Comparison of ENCODE assay signal across 8 cellular contexts in genomic region chr12:56256326-56256960, GRCh38. TPM values are rescaled to one million over a fixed set of nuclear protein-coding genes. Genes with fewer than 3 reads are reported as not detected.
DNase-seq lines count a peak whose midpoint lies in the region; ATAC-seq and TF ChIP-seq lines count a peak whose summit lies in the region.

No MANE protein-coding gene starts in this region.

- no peak overlapping the region for H4K8ac ChIP-seq in neuronal stem cell (ENCODE audit: low read depth, low read length)

- no peak overlapping the region for H2AK5ac ChIP-seq in neuronal stem cell (ENCODE audit: low read depth, low read length)

- no peak overlapping the region for H2BK15ac ChIP-seq in neuronal stem cell (ENCODE audit: low read length)

- 54% methylated on average over 4 of the region's 4 CpGs for WGBS in HUES64
- 47 to 48% methylated on average over 4 of the region's 4 CpGs for WGBS in lower leg skin, 2 donors
- no CpG with 5 or more reads among the region's 4 CpGs for WGBS in neuronal stem cell (ENCODE audit: extremely low coverage in 2 of 2, insufficient read length in 2 of 2, insufficient replicate concordance in 1 of 2), 2 donors

- H3K14ac ChIP-seq in neuronal stem cell (ENCODE audit: low read length): no peak overlapping the region

- peaks cover 10% of the 10 kb centered on the region for H3K79me1 ChIP-seq in neuronal stem cell (ENCODE audit: low read depth, low read length)

- H3K4me1 ChIP-seq in HUES64 (ENCODE audit: insufficient read depth, low read length) (peaks cover 18% of the 10 kb centered on the region), mucosa of stomach (ENCODE audit: control insufficient read depth, insufficient read depth, low read length) (peaks cover 17% of the 10 kb centered on the region), neuronal stem cell (ENCODE audit: control insufficient read depth in 2 of 2, insufficient read depth in 1 of 2, low read depth in 1 of 2, low read length in 2 of 2) (peaks cover 8 to 12% of the 10 kb centered on the region in 2 donors)

- H3K36me3 Mint-ChIP-seq in brain: peaks cover 48% of the 10 kb centered on the region

- H3K4me1 Mint-ChIP-seq in brain: peaks cover 25% of the 10 kb centered on the region

- no peak overlapping the region for H2AFZ ChIP-seq in neuronal stem cell (ENCODE audit: low read length)

- no peak overlapping the region for H3K4me2 ChIP-seq in neuronal stem cell (ENCODE audit: insufficient read depth, low read length, poor library complexity, severe bottlenecking)

- H3K4ac ChIP-seq in neuronal stem cell (ENCODE audit: low read length): no peak overlapping the region

- no peaks in the 10 kb centered on the region for H3K9me3 Mint-ChIP-seq in brain

- peak overlapping the region; percentile 94 to 98 (median 97) for H3K4me3 Mint-ChIP-seq in brain

- no peak overlapping the region for H3K23ac ChIP-seq in neuronal stem cell (ENCODE audit: low read depth, low read length, poor library complexity)

- peaks cover 53% of the 10 kb centered on the region for H3K36me3 ChIP-seq in HUES64 (ENCODE audit: insufficient read depth, low read length)
- H3K36me3 ChIP-seq in mucosa of stomach (ENCODE audit: control insufficient read depth, insufficient read depth, low read length): peaks cover 24% of the 10 kb centered on the region
- peaks cover 44 to 57% of the 10 kb centered on the region in 2 donors for H3K36me3 ChIP-seq in neuronal stem cell (replicated peaks in 1 of 2; ENCODE audit: control insufficient read depth in 2 of 2, insufficient read depth in 2 of 2, low read length in 2 of 2)

- H3K18ac ChIP-seq in neuronal stem cell (ENCODE audit: low read length): no peak overlapping the region

- no peak overlapping the region for H4K91ac ChIP-seq in neuronal stem cell (ENCODE audit: low read depth, low read length, poor library complexity)

- no peaks in the 10 kb centered on the region for H3K27me3 ChIP-seq in HUES64 (ENCODE audit: insufficient read depth, low read length)
- no peaks in the 10 kb centered on the region for H3K27me3 ChIP-seq in mucosa of stomach (ENCODE audit: control insufficient read depth, insufficient read depth, low read length)
- no peaks in the 10 kb centered on the region for H3K27me3 ChIP-seq in neuronal stem cell (ENCODE audit: control insufficient read depth in 3 of 3, insufficient read depth in 3 of 3, low read depth in 1 of 3, low read length in 3 of 3)

- no peak overlapping the region for H2BK12ac ChIP-seq in neuronal stem cell (ENCODE audit: low read length)

- peaks cover 9% of the 10 kb centered on the region for H3K27me3 Mint-ChIP-seq in brain

- H2BK120ac ChIP-seq in neuronal stem cell (ENCODE audit: low read depth, low read length): no peak overlapping the region

- TF ChIP-seq POLR2A in lower leg skin (IDR thresholded peaks at IDR 0.05): no peak

- H3K4me3 ChIP-seq in AG10803 (ENCODE audit: low read length) (peak overlapping the region; percentile 90), HUES64 (ENCODE audit: low read length) (peak overlapping the region; percentile 98), mucosa of stomach (ENCODE audit: low read length) (no peak overlapping the region), lower leg skin (ENCODE audit: low read depth, poor library complexity, severe bottlenecking) (no peak overlapping the region), neuronal stem cell (ENCODE audit: low read length in 2 of 2) (peak overlapping the region in 1 of 2 donors; percentile 78)

- H2BK5ac ChIP-seq in neuronal stem cell (ENCODE audit: low read length): no peak overlapping the region

- no peak overlapping the region for H3K9ac ChIP-seq in HUES64 (ENCODE audit: low read depth, low read length)
- peak overlapping the region; percentile 84 for H3K9ac ChIP-seq in mucosa of stomach (ENCODE audit: low read length)
- H3K9ac ChIP-seq in neuronal stem cell (ENCODE audit: low read depth, low read length, poor library complexity): no peak overlapping the region

- DNase-seq in AG10803 (ENCODE audit: low read depth) (peak; percentile 46), lower leg skin (ENCODE audit: low spot score in 2 of 2) (no peak), left lobe of liver (ENCODE audit: low spot score) (no peak), neuronal stem cell (ENCODE audit: low spot score) (no peak)
- DNase-seq in stimulated activated naive CD4-positive, alpha-beta T cell treated with Interleukin-2 at 50 U/mL for 16 hours (lab: John Stamatoyannopoulos, UW): no peak

- H3K27ac ChIP-seq in HUES64 (ENCODE audit: low read depth, low read length) (no peak overlapping the region), neuronal stem cell (replicated peaks; ENCODE audit: low read length) (no peak overlapping the region)

- no peak for ATAC-seq in left lobe of liver

- H3K9me3 ChIP-seq in HUES64 (ENCODE audit: insufficient read depth, low read depth, low read length) (no peaks in the 10 kb centered on the region), mucosa of stomach (ENCODE audit: control insufficient read depth, low read length) (no peaks in the 10 kb centered on the region), neuronal stem cell (replicated peaks in 1 of 2; ENCODE audit: control insufficient read depth in 2 of 2, insufficient read depth in 1 of 2, low read depth in 1 of 2, low read length in 2 of 2) (no peaks in the 10 kb centered on the region)

- intact Hi-C loops in lower leg skin (cut with DNase I; ENCODE audit: low total_unique reads): no loop called here

- peak overlapping the region; percentile 48 to 98 (median 83) for H3K27ac Mint-ChIP-seq in brain

- peak; percentile 17 for TF ChIP-seq CTCF in AG10803 (conservative IDR thresholded peaks at IDR 0.05; ENCODE audit: low read length)
- no peak for TF ChIP-seq CTCF in brain (conservative IDR thresholded peaks at IDR 0.05)
- no peak for TF ChIP-seq CTCF in lower leg skin (IDR thresholded peaks at IDR 0.05)

RNA-seq across cellular contexts. Expression of gene ANKRD52, which starts 1.7 kb away (rescaled TPM):
- polyA plus RNA-seq in HUES64 (2013, experiment 1 of 2): 12.9 TPM
- polyA plus RNA-seq in HUES64 (2013, experiment 2 of 2): 14.3 TPM
- polyA plus RNA-seq in brain (ENCODE audit: insufficient read depth, low read depth, low replicate concordance): 10.5 TPM
- total RNA-seq in lower leg skin (10 to 100 TPM; 15.6 to 22.3 (median 18.7) TPM), left lobe of liver (12.9 TPM)
- polyA plus RNA-seq in neuronal stem cell (2013, experiment 1 of 2): 17.4 TPM
- 17.5 TPM for polyA plus RNA-seq in neuronal stem cell (2013, experiment 2 of 2)

RNA-seq across cellular contexts. Expression of gene COQ10A, which starts 10.3 kb away (rescaled TPM):
- polyA plus RNA-seq in HUES64 (2013, experiment 1 of 2): 11.8 TPM
- 14.3 TPM for polyA plus RNA-seq in HUES64 (2013, experiment 2 of 2)
- 24.0 TPM for polyA plus RNA-seq in brain (ENCODE audit: insufficient read depth, low read depth, low replicate concordance)
- 10 to 100 TPM in 1 of 4 donors, 1 to 10 TPM in 3; 2.8 to 11.0 (median 5.8) TPM for total RNA-seq in lower leg skin
- total RNA-seq in left lobe of liver: 24.8 TPM
- 22.7 TPM for polyA plus RNA-seq in neuronal stem cell (2013, experiment 1 of 2)
- 22.6 TPM for polyA plus RNA-seq in neuronal stem cell (2013, experiment 2 of 2)

RNA-seq across cellular contexts. Expression of gene SLC39A5, which starts 26.6 kb away (rescaled TPM):
- 0.20 TPM for polyA plus RNA-seq in HUES64 (2013, experiment 1 of 2)
- 0.51 TPM for polyA plus RNA-seq in HUES64 (2013, experiment 2 of 2)
- polyA plus RNA-seq in brain (ENCODE audit: insufficient read depth, low read depth, low replicate concordance): not detected
- total RNA-seq in lower leg skin (not detected), left lobe of liver (227 TPM)
- polyA plus RNA-seq in neuronal stem cell (2013, experiment 1 of 2): 0.13 TPM
- 0.22 TPM for polyA plus RNA-seq in neuronal stem cell (2013, experiment 2 of 2)

RNA-seq across cellular contexts. Expression of gene NABP2, which starts 32.3 kb away (rescaled TPM):
- polyA plus RNA-seq in HUES64 (2013, experiment 1 of 2): 41.1 TPM
- polyA plus RNA-seq in HUES64 (2013, experiment 2 of 2): 40.8 TPM
- polyA plus RNA-seq in brain (ENCODE audit: insufficient read depth, low read depth, low replicate concordance): 85.2 TPM
- total RNA-seq in lower leg skin (10 to 100 TPM in 3 of 4 donors, 1 to 10 TPM in 1; 9.9 to 23.1 (median 17.9) TPM), left lobe of liver (16.0 TPM)
- polyA plus RNA-seq in neuronal stem cell (2013, experiment 1 of 2): 28.0 TPM
- 28.1 TPM for polyA plus RNA-seq in neuronal stem cell (2013, experiment 2 of 2)

RNA-seq across cellular contexts. Expression of gene RNF41, which starts 34.7 kb away (rescaled TPM):
- polyA plus RNA-seq in HUES64 (2013, experiment 1 of 2): 38.5 TPM
- polyA plus RNA-seq in HUES64 (2013, experiment 2 of 2): 37.1 TPM
- polyA plus RNA-seq in brain (ENCODE audit: insufficient read depth, low read depth, low replicate concordance): 62.5 TPM
- 10 to 100 TPM; 33.3 to 46.5 (median 42.1) TPM for total RNA-seq in lower leg skin
- 13.2 TPM for total RNA-seq in left lobe of liver
- 39.8 TPM for polyA plus RNA-seq in neuronal stem cell (2013, experiment 1 of 2)
- 39.4 TPM for polyA plus RNA-seq in neuronal stem cell (2013, experiment 2 of 2)

Comparison
In these comparisons a context has a peak if more than half of its experiments do, and no peak if none do; other contexts are left out.
1. H3K4me3 ChIP-seq: peak in AG10803 (single experiment) and HUES64 (single experiment); none in mucosa of stomach (single experiment) and lower leg skin (single experiment).
2. RNA of gene SLC39A5, which starts 26.6 kb away (total RNA-seq): 227 TPM in left lobe of liver (single experiment); not detected in lower leg skin; every median in the first group is over 100 times any median in the second.